Comparison of ENCODE assay signal across 8 cellular contexts in genomic region chr1:12595839-12596821, GRCh38. TPM values are rescaled to one million over a fixed set of nuclear protein-coding genes. Genes with fewer than 3 reads are reported as not detected.
A peak's percentile ranks its signal among the peaks of the same experiment; 100 is the strongest.
DNase-seq lines count a peak whose midpoint lies in the region; ATAC-seq and TF ChIP-seq lines count a peak whose summit lies in the region.

No MANE protein-coding gene starts in this region.

- 7% methylated on average over 56 of the region's 56 CpGs for WGBS in liver
- 9 to 17% (median 9%) methylated on average over 22 to 56 of the region's 56 CpGs for WGBS in stomach, 5 donors

- H3K27me3 ChIP-seq in AG04450 (ENCODE audit: control insufficient read depth, insufficient read depth, low read length) (no peaks in the 10 kb centered on the region), PC-9 (ENCODE audit: insufficient read depth, low read depth) (no peaks in the 10 kb centered on the region), liver (ENCODE audit: control insufficient read depth in 4 of 4, insufficient read depth in 4 of 4, low read length in 3 of 4) (no peaks in the 10 kb centered on the region), stomach (peaks cover 0 to 10% (median 0%) of the 10 kb centered on the region in 3 donors)

- CTCF ChIA-PET in AG04450 (lab: Charles Lee): interaction anchor here (1.2 to 1.3 kb wide), 3 partner anchors 39 to 189 kb away, joined by 3 to 4 read pairs (median 3); no protein-coding TSS in a partner anchor
- CTCF ChIA-PET in PC-9 (lab: Charles Lee): interaction anchor here (0.8 kb wide), 1 partner anchor 23 kb away, joined by 3 read pairs; no protein-coding TSS in a partner anchor

- H3K27ac ChIP-seq in AG04450 (ENCODE audit: low read depth, low read length) (peak overlapping the region; percentile 99), PC-9 (peak overlapping the region; percentile 100), liver (ENCODE audit: low read depth in 1 of 2, low read length in 2 of 2) (peak overlapping the region; percentile 94 to 96), stomach (peak overlapping the region; percentile 77 to 92 (median 87))

- TF ChIP-seq CTCF in AG04450 (IDR thresholded peaks at IDR 0.05; ENCODE audit: low read depth, low read length) (no peak), PC-9 (conservative IDR thresholded peaks at IDR 0.05) (no peak), liver (IDR thresholded peaks at IDR 0.05; ENCODE audit: low read depth, low read length, missing input control) (no peak), stomach (IDR thresholded peaks at IDR 0.05) (no peak)

- H3K9me2 ChIP-seq in PC-9 (ENCODE audit: insufficient read depth): no peaks in the 10 kb centered on the region

- ATAC-seq in GM19452 (IDR thresholded peaks at IDR 0.05; ENCODE audit: unreplicated experiment) (peak; percentile 68), GM19324 (IDR thresholded peaks at IDR 0.05; ENCODE audit: low FRiP score, unreplicated experiment) (no peak)

- TF ChIP-seq EP300 in stomach (IDR thresholded peaks at IDR 0.05): peak; percentile 52

- H2AFZ ChIP-seq in PC-9: no peak overlapping the region

- H3K36me3 ChIP-seq in PC-9 (ENCODE audit: low read depth) (peaks cover 11% of the 10 kb centered on the region; the same call in 1 of the 2 replicates), liver (ENCODE audit: control insufficient read depth in 4 of 4, insufficient read depth in 3 of 4, low read depth in 1 of 4, low read length in 3 of 4) (peaks cover 0 to 4% (median under 1%) of the 10 kb centered on the region in 4 donors), stomach (peaks cover 0 to 12% (median 4%) of the 10 kb centered on the region in 4 donors)

- peak; percentile 29 to 64 for TF ChIP-seq RAD21 in liver (IDR thresholded peaks at IDR 0.05)

- H3K4me3 ChIP-seq in AG04450 (ENCODE audit: low read depth, low read length) (peak overlapping the region; percentile 49), PC-9 (peak overlapping the region; percentile 56; the same call in 1 of the 2 replicates), liver (ENCODE audit: low read depth in 1 of 3, low read length in 3 of 3) (peak overlapping the region in 2 of 3 donors; percentile 15 to 33), stomach (peak overlapping the region; percentile 36 to 46 (median 37))

- POLR2A ChIA-PET in AG04450 (lab: Yijun Ruan, JAX) (interaction anchor here (0.5 to 2.1 kb wide), 8 partner anchors 8 to 189 kb away, joined by 3 to 34 read pairs (median 10); partner anchors contain the start of gene DHRS3), PC-9 (lab: Charles Lee; ENCODE audit: unreplicated experiment) (interaction anchor here (0.5 to 1.1 kb wide), 9 partner anchors 8 to 688 kb away, joined by 4 to 17 read pairs (median 5); no protein-coding TSS in a partner anchor)

- peaks cover 53% of the 10 kb centered on the region for H3F3A ChIP-seq in PC-9 (ENCODE audit: insufficient read depth, low read depth)

- H3K4me2 ChIP-seq in PC-9: peak overlapping the region; percentile 92

- peaks cover 68% of the 10 kb centered on the region for H3K4me1 ChIP-seq in PC-9 (replicated peaks; ENCODE audit: insufficient read depth)
- peaks cover 29 to 91% (median 79%) of the 10 kb centered on the region in 4 donors for H3K4me1 ChIP-seq in liver (ENCODE audit: control insufficient read depth in 4 of 4, insufficient read depth in 4 of 4, low read length in 3 of 4)
- peaks cover 82 to 100% (median 98%) of the 10 kb centered on the region in 4 donors for H3K4me1 ChIP-seq in stomach

- intact Hi-C loops in PC-9 (cut with micrococcal nuclease; ENCODE audit: unreplicated experiment) (loop anchor here (1.0 kb wide), 5 partner anchors 22 to 139 kb away; partner anchors contain the start of gene DHRS3), stomach (cut with DNase I; ENCODE audit: low total_unique reads) (no loop called here)

- DNase-seq in AG04450 (ENCODE audit: low read depth, low spot score) (peak; percentile 91), PC-9 (peak; percentile 90 to 95), ecto neural progenitor cell (ENCODE audit: low spot score) (peak; percentile 81), stomach (peak; percentile 94)
- no peak for DNase-seq in activated CD4-positive, alpha-beta T cell treated with anti-CD3 and anti-CD28 coated beads, Interleukin-2, amount 50 U/mL, for 48 hours

- no peaks in the 10 kb centered on the region; the same call in 1 of the 2 replicates for H3K9me3 ChIP-seq in AG04450 (ENCODE audit: control insufficient read depth, insufficient read depth, low read length)
- no peaks in the 10 kb centered on the region for H3K9me3 ChIP-seq in PC-9 (ENCODE audit: insufficient read depth, low read depth)
- no peaks in the 10 kb centered on the region for H3K9me3 ChIP-seq in liver (ENCODE audit: control insufficient read depth in 4 of 4, low read length in 3 of 4)
- no peaks in the 10 kb centered on the region for H3K9me3 ChIP-seq in stomach

- TSS peak; percentile 86 for BruUV-seq in PC-9 (replicated peaks; lab: Mats Ljungman, UMichigan)

- peaks cover 86% of the 10 kb centered on the region for H3K79me2 ChIP-seq in PC-9 (ENCODE audit: low read depth)

- peak overlapping the region; percentile 36 to 51 for H3K9ac ChIP-seq in liver (ENCODE audit: low read depth in 1 of 2, low read length in 2 of 2)

- H4K20me1 ChIP-seq in PC-9 (ENCODE audit: insufficient read depth): no peaks in the 10 kb centered on the region

- TF ChIP-seq POLR2A in stomach (IDR thresholded peaks at IDR 0.05): no peak

TF ChIP-seq in liver, 16 proteins besides CTCF, POLR2A, EP300 and RAD21 (continues in another document):
- TF ChIP-seq MAX (IDR thresholded peaks at IDR 0.05) (peak; percentile 68), FOXA2 (IDR thresholded peaks at IDR 0.05) (peak; percentile 35), HNF4A (conservative IDR thresholded peaks at IDR 0.05) (peak; percentile 40 to 70), FOXA1 (IDR thresholded peaks at IDR 0.05) (peak; percentile 46), RXRA (IDR thresholded peaks at IDR 0.05) (peak; percentile 96 to 97), NR2F2 (IDR thresholded peaks at IDR 0.05) (peak; percentile 45), HNF4G (IDR thresholded peaks at IDR 0.05) (peak; percentile 18), SP1 (IDR thresholded peaks at IDR 0.05) (peak; percentile 85), TAF1 (conservative IDR thresholded peaks at IDR 0.05) (no peak), YY1 (IDR thresholded peaks at IDR 0.05) (peak; percentile 53), GABPA (IDR thresholded peaks at IDR 0.05 in 1 of 2, conservative IDR thresholded peaks at IDR 0.05 in 1 of 2) (no peak)
- TF ChIP-seq, protein P1, sequence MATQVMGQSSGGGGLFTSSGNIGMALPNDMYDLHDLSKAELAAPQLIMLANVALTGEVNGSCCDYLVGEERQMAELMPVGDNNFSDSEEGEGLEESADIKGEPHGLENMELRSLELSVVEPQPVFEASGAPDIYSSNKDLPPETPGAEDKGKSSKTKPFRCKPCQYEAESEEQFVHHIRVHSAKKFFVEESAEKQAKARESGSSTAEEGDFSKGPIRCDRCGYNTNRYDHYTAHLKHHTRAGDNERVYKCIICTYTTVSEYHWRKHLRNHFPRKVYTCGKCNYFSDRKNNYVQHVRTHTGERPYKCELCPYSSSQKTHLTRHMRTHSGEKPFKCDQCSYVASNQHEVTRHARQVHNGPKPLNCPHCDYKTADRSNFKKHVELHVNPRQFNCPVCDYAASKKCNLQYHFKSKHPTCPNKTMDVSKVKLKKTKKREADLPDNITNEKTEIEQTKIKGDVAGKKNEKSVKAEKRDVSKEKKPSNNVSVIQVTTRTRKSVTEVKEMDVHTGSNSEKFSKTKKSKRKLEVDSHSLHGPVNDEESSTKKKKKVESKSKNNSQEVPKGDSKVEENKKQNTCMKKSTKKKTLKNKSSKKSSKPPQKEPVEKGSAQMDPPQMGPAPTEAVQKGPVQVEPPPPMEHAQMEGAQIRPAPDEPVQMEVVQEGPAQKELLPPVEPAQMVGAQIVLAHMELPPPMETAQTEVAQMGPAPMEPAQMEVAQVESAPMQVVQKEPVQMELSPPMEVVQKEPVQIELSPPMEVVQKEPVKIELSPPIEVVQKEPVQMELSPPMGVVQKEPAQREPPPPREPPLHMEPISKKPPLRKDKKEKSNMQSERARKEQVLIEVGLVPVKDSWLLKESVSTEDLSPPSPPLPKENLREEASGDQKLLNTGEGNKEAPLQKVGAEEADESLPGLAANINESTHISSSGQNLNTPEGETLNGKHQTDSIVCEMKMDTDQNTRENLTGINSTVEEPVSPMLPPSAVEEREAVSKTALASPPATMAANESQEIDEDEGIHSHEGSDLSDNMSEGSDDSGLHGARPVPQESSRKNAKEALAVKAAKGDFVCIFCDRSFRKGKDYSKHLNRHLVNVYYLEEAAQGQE (IDR thresholded peaks at IDR 0.05): peak; percentile 53
- TF ChIP-seq, protein P2, sequence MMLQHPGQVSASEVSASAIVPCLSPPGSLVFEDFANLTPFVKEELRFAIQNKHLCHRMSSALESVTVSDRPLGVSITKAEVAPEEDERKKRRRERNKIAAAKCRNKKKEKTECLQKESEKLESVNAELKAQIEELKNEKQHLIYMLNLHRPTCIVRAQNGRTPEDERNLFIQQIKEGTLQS (IDR thresholded peaks at IDR 0.05): no peak

RNA-seq across cellular contexts. Expression of gene DHRS3, which starts 21.9 kb away (rescaled TPM):
- polyA plus RNA-seq in AG04450 (2011; rRNA removed) (42.3 and 50.5 TPM in 2 replicates), liver (100 to 1,000 TPM; 170 to 185 TPM), stomach (100 to 1,000 TPM in 1 of 3 donors, 10 to 100 TPM in 2; 50.2 to 102 (median 62.2) TPM)
- polyA minus RNA-seq in AG04450 (2011; rRNA and poly(A)+ RNA removed): 158 and 213 TPM in 2 replicates
- total RNA-seq in PC-9 (2021) (144 and 154 TPM in 2 replicates), liver (100 to 1,000 TPM in 1 of 2 donors, 10 to 100 TPM in 1; 62.6 to 146 TPM), stomach (100 to 1,000 TPM in 1 of 5 donors, 10 to 100 TPM in 4; 15.1 to 103 (median 54.2) TPM)

RNA-seq across cellular contexts. Expression of gene AADACL4, which starts 47.8 kb away (rescaled TPM):
- polyA plus RNA-seq in AG04450 (2011; rRNA removed) (not detected in 2 replicates), liver (not detected), stomach (not detected)
- not detected in 2 replicates for polyA minus RNA-seq in AG04450 (2011; rRNA and poly(A)+ RNA removed)
- total RNA-seq in PC-9 (2021) (not detected in 2 replicates), liver (not detected), stomach (not detected)

Comparison
In these comparisons a context has a peak if more than half of its experiments do, and no peak if none do; other contexts are left out.
1. DNase-seq: peak in AG04450 (single experiment), PC-9 (2 of 2), ecto neural progenitor cell (single experiment) and stomach (single experiment); none in activated CD4-positive, alpha-beta T cell treated with anti-CD3 and anti-CD28 coated beads, Interleukin-2, amount 50 U/mL, for 48 hours (0 of 2).
2. Peak in every context shown above with its lines, with median percentiles within 50 percentile points of each other: H3K27ac ChIP-seq and H3K4me3 ChIP-seq.